14 cellular contexts compared by ENCODE assay signal in the genomic region with DNA sequence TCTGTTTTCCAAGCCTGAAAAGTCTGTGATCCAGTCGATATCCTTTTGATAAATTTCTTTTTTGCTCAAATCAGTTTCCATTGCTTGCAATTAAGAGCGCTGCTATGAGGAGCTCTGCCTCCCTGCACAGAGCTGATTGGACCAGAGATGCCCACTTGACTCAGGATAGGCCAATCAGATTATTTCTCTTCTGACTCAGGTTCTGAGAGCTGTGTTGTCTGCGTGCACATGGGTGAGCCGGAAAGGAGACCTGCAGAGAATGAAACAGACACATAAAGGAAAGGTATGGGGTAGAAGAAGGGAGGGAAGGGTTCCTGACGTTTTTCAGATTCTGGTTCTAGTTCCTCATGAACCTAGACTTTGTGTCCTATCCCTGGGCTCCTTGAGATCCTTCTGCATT. TPM values are rescaled to one million over a fixed set of nuclear protein-coding genes. Genes with fewer than 3 reads are reported as not detected.
A peak's percentile ranks its signal among the peaks of the same experiment; 100 is the strongest.
DNase-seq lines count a peak whose midpoint lies in the region; ATAC-seq, FAIRE-seq and TF ChIP-seq lines count a peak whose summit lies in the region.
"Had no signal": no experiment of that assay in that cellular context is flagged by ENCODE, and none has a peak within 500 bp of the region (broad histone marks: within the 10 kb centered on the region; RNA-seq: fewer than 3 reads in every experiment).

No MANE protein-coding gene starts in this region.

- no peak overlapping the region for H3K4me3 Mint-ChIP-seq in endodermal cell
- H3K4me3 Mint-ChIP-seq: CD14-positive monocyte, mesothelial cell of epicardium had no signal

- H3K9me3 ChIP-seq in GM12878 (replicated peaks; ENCODE audit: control insufficient read depth, insufficient read depth, low read length) (no peaks in the 10 kb centered on the region), stomach (no peaks in the 10 kb centered on the region), endodermal cell (ENCODE audit: control insufficient read depth, low read length) (no peaks in the 10 kb centered on the region)
- H3K9me3 ChIP-seq: tibial nerve had no signal

- intact Hi-C loops in GM12878 (cut with micrococcal nuclease; ENCODE audit: unreplicated experiment), result no loop called here
- intact Hi-C loops in stomach (cut with DNase I; ENCODE audit: low total_unique reads), result no loop called here
- intact Hi-C loops in cardiac septum (cut with DNase I), result no loop called here

- POLR2A ChIA-PET in GM12878 (lab: Charles Lee), result no interaction called here

- H3K9me3 Mint-ChIP-seq in endodermal cell, result no peaks in the 10 kb centered on the region
- H3K9me3 Mint-ChIP-seq: CD14-positive monocyte, mesothelial cell of epicardium had no signal

- TF ChIP-seq POLR2A in GM12878 (IDR thresholded peaks at IDR 0.05; ENCODE audit: low read depth, low read length) (no peak), stomach (IDR thresholded peaks at IDR 0.05) (no peak)

- peak; percentile 85 for ATAC-seq in HG02852 (IDR thresholded peaks at IDR 0.05; ENCODE audit: unreplicated experiment)
- peak; percentile 66 for ATAC-seq in GM12878

- TF ChIP-seq CTCF in GM12878 (IDR thresholded peaks at IDR 0.05 in 2 of 3, conservative IDR thresholded peaks at IDR 0.05 in 1 of 3; ENCODE audit: control insufficient read depth in 2 of 3, extremely low read depth in 1 of 3, insufficient read depth in 1 of 3, low read depth in 3 of 3, low read length in 3 of 3), result no peak
- no peak for TF ChIP-seq CTCF in stomach (IDR thresholded peaks at IDR 0.05)
- no peak for TF ChIP-seq CTCF in endodermal cell (conservative IDR thresholded peaks at IDR 0.05)

- no peak for FAIRE-seq in GM12878 (lab: Jason Lieb, UNC)

- no peaks in the 10 kb centered on the region for H4K20me1 ChIP-seq in GM12878 (ENCODE audit: control insufficient read depth, insufficient read depth)

- H3K27me3 ChIP-seq in GM12878 (replicated peaks in 1 of 2; ENCODE audit: control insufficient read depth in 2 of 2, insufficient read depth in 2 of 2, low read length in 1 of 2) (no peaks in the 10 kb centered on the region), stomach (no peaks in the 10 kb centered on the region), endodermal cell (ENCODE audit: control insufficient read depth, insufficient read depth, low read length, poor library complexity, severe bottlenecking) (no peaks in the 10 kb centered on the region)
- H3K27me3 ChIP-seq: tibial nerve had no signal

- SMC1A ChIA-PET in GM12878 (lab: Charles Lee; ENCODE audit: uncharacterized antibody, unreplicated experiment), result interaction anchor here (1.4 to 1.6 kb wide), 2 partner anchors 19 to 192 kb away, joined by 3 to 6 read pairs; no protein-coding TSS in a partner anchor

- in situ Hi-C loops in GM12878 (cut with MboI), result no loop called here

- H3K27me3 Mint-ChIP-seq in endodermal cell (ENCODE audit: insufficient read depth), result peaks cover 29% of the 10 kb centered on the region

- H3K4me3 ChIP-seq in GM12878, result no peak overlapping the region
- H3K4me3 ChIP-seq in stomach, result no peak overlapping the region
- H3K4me3 ChIP-seq in endodermal cell (ENCODE audit: low read length), result no peak overlapping the region
- H3K4me3 ChIP-seq: tibial nerve had no signal

- H3K36me3 ChIP-seq in GM12878 (ENCODE audit: control insufficient read depth in 2 of 2, insufficient read depth in 2 of 2, low read length in 1 of 2) (no peaks in the 10 kb centered on the region), stomach (no peaks in the 10 kb centered on the region), endodermal cell (ENCODE audit: control insufficient read depth, insufficient read depth, low read length) (no peaks in the 10 kb centered on the region)
- H3K36me3 ChIP-seq: tibial nerve had no signal

- no peak for TF ChIP-seq EP300 in GM12878 (IDR thresholded peaks at IDR 0.05; ENCODE audit: borderline replicate concordance in 1 of 2, control insufficient read depth in 1 of 2, low read depth in 2 of 2, low read length in 2 of 2)
- TF ChIP-seq EP300 in stomach (IDR thresholded peaks at IDR 0.05), result no peak

- H3K27ac ChIP-seq in GM12878 (ENCODE audit: control insufficient read depth, insufficient read depth), result no peak overlapping the region
- H3K27ac ChIP-seq in stomach, result no peak overlapping the region
- H3K27ac ChIP-seq in endodermal cell (ENCODE audit: low read depth, low read length), result no peak overlapping the region
- H3K27ac ChIP-seq: tibial nerve had no signal

- TF ChIP-seq RAD21 in GM12878 (IDR thresholded peaks at IDR 0.05; ENCODE audit: insufficient read depth, low read depth, low read length), result no peak

- H3K36me3 Mint-ChIP-seq in endodermal cell (ENCODE audit: low read depth), result no peaks in the 10 kb centered on the region
- H3K36me3 Mint-ChIP-seq: CD14-positive monocyte, mesothelial cell of epicardium had no signal

- DNase-seq in COR-L47 (lab: John Stamatoyannopoulos, UW) (peak; percentile 7), NCI-H69 (lab: John Stamatoyannopoulos, UW) (peak; percentile 80), GM12878 (ENCODE audit: low read depth, low spot score) (no peak), stomach (no peak), NOMO-1 (lab: John Stamatoyannopoulos, UW; ENCODE audit: unreplicated experiment in 2 of 2) (no peak), endodermal cell (no peak), cardiac septum (ENCODE audit: low spot score) (no peak)
- DNase-seq: amygdala, NCI-H526, T1000 had no signal

- no TSS peak for BruUV-seq in GM12878 (replicated peaks; lab: Mats Ljungman, UMichigan)

- RAD21 ChIA-PET in GM12878 (lab: Charles Lee; ENCODE audit: unreplicated experiment), result interaction anchor here (0.9 kb wide), 1 partner anchor 192 kb away, joined by 3 read pairs; no protein-coding TSS in a partner anchor

- H3K4me2 ChIP-seq in GM12878 (ENCODE audit: control insufficient read depth, insufficient read depth), result no peak overlapping the region

- H3K4me1 ChIP-seq in GM12878 (ENCODE audit: control insufficient read depth, insufficient read depth, low read length), result no peaks in the 10 kb centered on the region
- H3K4me1 ChIP-seq in stomach, result no peaks in the 10 kb centered on the region
- H3K4me1 ChIP-seq in endodermal cell (ENCODE audit: control insufficient read depth, insufficient read depth, low read length), result peaks cover 5% of the 10 kb centered on the region
- H3K4me1 ChIP-seq: tibial nerve had no signal

- H2AFZ ChIP-seq in GM12878 (ENCODE audit: control insufficient read depth, low read depth, low read length), result no peak overlapping the region

- no peaks in the 10 kb centered on the region for H3K79me2 ChIP-seq in GM12878 (ENCODE audit: control insufficient read depth, insufficient read depth, low read length)

- no peak overlapping the region for H3K27ac Mint-ChIP-seq in endodermal cell
- H3K27ac Mint-ChIP-seq: mesothelial cell of epicardium had no signal

- peaks cover 12% of the 10 kb centered on the region for H3K4me1 Mint-ChIP-seq in endodermal cell
- H3K4me1 Mint-ChIP-seq: CD14-positive monocyte, mesothelial cell of epicardium had no signal

- CTCF ChIA-PET in GM12878 (lab: Yijun Ruan, JAX), result interaction anchor here (0.9 to 1.6 kb wide), 3 partner anchors 11 to 29 kb away, joined by 3 to 4 read pairs (median 4); no protein-coding TSS in a partner anchor

- 34% methylated on average over 5 of the region's 5 CpGs for WGBS in GM12878 (ENCODE audit: insufficient coverage, insufficient replicate concordance, low lambda C conversion rate, missing lambda C conversion rate)
- 76 to 84% (median 78%) methylated on average over 5 of the region's 5 CpGs for WGBS in stomach, 5 donors
- WGBS in endodermal cell (ENCODE audit: insufficient coverage in 1 of 2, insufficient read length in 1 of 2), 2 experiments, result 87 to 89% methylated on average over 3 to 5 of the region's 5 CpGs

- H3K9ac ChIP-seq in GM12878 (ENCODE audit: control insufficient read depth, insufficient read depth, low read length) (no peak overlapping the region), endodermal cell (ENCODE audit: extremely low read depth, low read length, poor library complexity, severe bottlenecking) (no peak overlapping the region)

TF ChIP-seq in GM12878, 131 proteins besides CTCF, POLR2A, EP300 and RAD21 (continues in another document):
- TF ChIP-seq NR2C2 (IDR thresholded peaks at IDR 0.05; ENCODE audit: borderline replicate concordance, control insufficient read depth, insufficient read length, low read depth) (no peak), RB1 (IDR thresholded peaks at IDR 0.05; ENCODE audit: borderline replicate concordance) (no peak), SMARCA5 (IDR thresholded peaks at IDR 0.05) (no peak), EGR1 (IDR thresholded peaks at IDR 0.05; ENCODE audit: borderline replicate concordance in 1 of 2, low read depth in 2 of 2, low read length in 2 of 2) (no peak), SUPT20H (IDR thresholded peaks at IDR 0.05; ENCODE audit: borderline replicate concordance, control insufficient read depth, low read depth, low read length) (no peak)

RNA-seq across cellular contexts. Expression of a gene that starts 15.8 kb away (rescaled TPM):
- 1.4 TPM in 1 of 2 replicates, not detected in the other for total RNA-seq in GM12878 (2013; cell fraction: nucleolus; rRNA removed)
- total RNA-seq in GM12878 (2014; rRNA removed) (1.3 and 1.9 TPM in 2 replicates), GM12878 (2014; rRNA removed; fragmentation: Illumina TruSeq; extraction: Trizol) (1.2 and 3.0 TPM in 2 replicates), GM12878 (2021) (1.9 and 2.3 TPM in 2 replicates), stomach (1 to 10 TPM in 1 of 5 donors, not detected in 4; 6.1 TPM), endodermal cell (1 to 10 TPM in 1 of 2 donors, under 1 TPM in 1; 0.37 to 1.9 TPM), cardiac septum (not detected)
- polyA plus RNA-seq in GM12878 (2011; ENCODE audit: low read depth), result not detected
- polyA plus RNA-seq in GM12878 (2011; rRNA removed) (4.7 and 8.1 TPM in 2 replicates), GM12878 (2014; fragmentation: Illumina TruSeq; extraction: Trizol) (1.00 and 1.2 TPM in 2 replicates), GM12878 (2014; fragmentation: Nextera tagmentation; extraction: Ambion mirVana) (1 to 10 TPM; 3.0 to 3.5 TPM), GM12878 (2014; rRNA removed) (1.2 and 3.2 TPM in 2 replicates), GM12878 (2016; fragmentation: Nextera tagmentation; extraction: Ambion mirVana) (1 to 10 TPM in 1 of 2 experiments, under 1 TPM in 1; 0.66 to 1.1 TPM), stomach (1 to 10 TPM in 1 of 3 donors, under 1 TPM in 1, not detected in 1; 0.50 to 1.9 TPM)
- polyA plus RNA-seq in GM12878 (2011; cell fraction: cytosol; rRNA removed), result 8.0 and 8.3 TPM in 2 replicates
- 2.1 and 3.7 TPM in 2 replicates for polyA plus RNA-seq in GM12878 (2011; cell fraction: nucleus; rRNA removed)
- 2.9 and 3.8 TPM in 2 replicates for polyA plus RNA-seq in GM12878 (2012)
- polyA minus RNA-seq in GM12878 (2011; rRNA and poly(A)+ RNA removed), result 2.4 and 3.6 TPM in 2 replicates
- polyA minus RNA-seq in GM12878 (2011; cell fraction: cytosol; rRNA and poly(A)+ RNA removed), result not detected in 2 replicates
- polyA minus RNA-seq in GM12878 (2011; cell fraction: nucleus; rRNA and poly(A)+ RNA removed), result not detected in 2 replicates
- polyA plus RNA-seq in endodermal cell (2013, experiment 1 of 2), result 1.1 TPM
- not detected for polyA plus RNA-seq in endodermal cell (2013, experiment 2 of 2)
- total RNA-seq: mesothelial cell of epicardium, tibial nerve had no signal
- polyA plus RNA-seq: CD14-positive monocyte had no signal

Comparison
In these comparisons a context has a peak if more than half of its experiments do, and no peak if none do; other contexts are left out.
1. DNase-seq: peak in COR-L47 (single experiment) and NCI-H69 (single experiment); none in GM12878 (single experiment), stomach (single experiment), NOMO-1 (0 of 2), endodermal cell (single experiment) and cardiac septum (single experiment).